ENCODE assay signal across 8 cellular contexts in genomic region chrX:103248553-103248952, GRCh38. TPM values are rescaled to one million over a fixed set of nuclear protein-coding genes. Genes with fewer than 3 reads are reported as not detected.
DNase-seq lines count a peak whose midpoint lies in the region; ATAC-seq and TF ChIP-seq lines count a peak whose summit lies in the region.

No MANE protein-coding gene starts in this region.

- H3K9me3 Mint-ChIP-seq in glutamatergic neuron (ENCODE audit: unreplicated experiment) = no peaks in the 10 kb centered on the region

- no peak overlapping the region for H3K27ac ChIP-seq in C4-2B

- ATAC-seq in GM19351 (IDR thresholded peaks at IDR 0.05; ENCODE audit: unreplicated experiment) = peak; percentile 78

- TF ChIP-seq CTCF in C4-2B (conservative IDR thresholded peaks at IDR 0.05) (peak; percentile 58), glutamatergic neuron (IDR thresholded peaks at IDR 0.05; ENCODE audit: partially characterized antibody, unreplicated experiment) (peak; percentile 57)

- H3K4me3 Mint-ChIP-seq in glutamatergic neuron (ENCODE audit: unreplicated experiment) = no peak overlapping the region

- no peak overlapping the region for H3K27ac Mint-ChIP-seq in glutamatergic neuron (ENCODE audit: unreplicated experiment)

- DNase-seq in RKO (ENCODE audit: low spot score) (peak; percentile 53), glutamatergic neuron (no peak), DMS79 (lab: John Stamatoyannopoulos, UW) (no peak), NCI-H2081 treated with DMSO at 0.1 percent for 48 hours (lab: John Stamatoyannopoulos, UW) (no peak)
- no peak for DNase-seq in stimulated activated CD4-positive, alpha-beta T cell treated with anti-CD3 and anti-CD28 coated beads, Interleukin-4, amount 100 ng/mL, for 24 hours
- no peak for DNase-seq in activated CD4-positive, alpha-beta T cell treated with anti-CD3 and anti-CD28 coated beads for 1 hour

- peaks cover under 1% of the 10 kb centered on the region for H3K4me1 Mint-ChIP-seq in glutamatergic neuron (ENCODE audit: low read depth, unreplicated experiment)

- no peaks in the 10 kb centered on the region for H3K27me3 Mint-ChIP-seq in glutamatergic neuron (ENCODE audit: unreplicated experiment)

- no peaks in the 10 kb centered on the region for H3K36me3 Mint-ChIP-seq in glutamatergic neuron (ENCODE audit: unreplicated experiment)

RNA-seq across cellular contexts. Expression of gene TCEAL8, which starts 6.4 kb away (rescaled TPM):
- total RNA-seq in glutamatergic neuron (ENCODE audit: unreplicated experiment) = 48.6 TPM

RNA-seq across cellular contexts. Expression of gene TCEAL5, which starts 28.0 kb away (rescaled TPM):
- total RNA-seq in glutamatergic neuron (ENCODE audit: unreplicated experiment) = 8.7 TPM

RNA-seq across cellular contexts. Expression of gene BEX4, which starts 33.6 kb away (rescaled TPM):
- 82.5 TPM for total RNA-seq in glutamatergic neuron (ENCODE audit: unreplicated experiment)
